In genomic region chr15:64842099-64842940, GRCh38 we compare ENCODE assay signal across 8 cellular contexts. TPM values are rescaled to one million over a fixed set of nuclear protein-coding genes. Genes with fewer than 3 reads are reported as not detected.
DNase-seq lines count a peak whose midpoint lies in the region; ATAC-seq and TF ChIP-seq lines count a peak whose summit lies in the region.

No MANE protein-coding gene starts in this region.

- H3K4me3 ChIP-seq in choroid plexus epithelial cell (ENCODE audit: low read depth, low read length) (peak overlapping the region; percentile 92), upper lobe of right lung (peak overlapping the region; percentile 87)

- no peaks in the 10 kb centered on the region for H3K36me3 ChIP-seq in upper lobe of right lung

- DNase-seq in DMS 273 (lab: John Stamatoyannopoulos, UW; ENCODE audit: unreplicated experiment) (peak; percentile 34), DMS 273 treated with DMSO at 0.1 percent for 48 hours (lab: John Stamatoyannopoulos, UW) (no peak), OCI-M1 (lab: John Stamatoyannopoulos, UW) (peak; percentile 65), choroid plexus epithelial cell (ENCODE audit: low read depth) (peak; percentile 39), memory B cell (ENCODE audit: low spot score in 2 of 2) (no peak), upper lobe of right lung (no peak), GF-D8 (lab: John Stamatoyannopoulos, UW) (no peak)

- no peaks in the 10 kb centered on the region for H3K9me3 Mint-ChIP-seq in memory B cell

- H3K4me3 Mint-ChIP-seq in memory B cell, result peak overlapping the region; percentile 100

- peaks cover 3% of the 10 kb centered on the region for H3K36me3 Mint-ChIP-seq in memory B cell

- intact Hi-C loops in upper lobe of right lung (cut with DNase I), result no loop called here

- no peaks in the 10 kb centered on the region for H3K9me3 ChIP-seq in upper lobe of right lung

- H3K27me3 Mint-ChIP-seq in memory B cell, result no peaks in the 10 kb centered on the region

- no peak for TF ChIP-seq CTCF in choroid plexus epithelial cell (conservative IDR thresholded peaks at IDR 0.05; ENCODE audit: low read depth, low read length)
- TF ChIP-seq CTCF in upper lobe of right lung (IDR thresholded peaks at IDR 0.05), result no peak

- H3K4me1 Mint-ChIP-seq in memory B cell, result peaks cover 59% of the 10 kb centered on the region

- peaks cover 29% of the 10 kb centered on the region for H3K4me1 ChIP-seq in upper lobe of right lung

- ATAC-seq in memory B cell (ENCODE audit: low read depth) (no peak), upper lobe of right lung (no peak), GM18517 (IDR thresholded peaks at IDR 0.05; ENCODE audit: unreplicated experiment) (no peak)

- peak overlapping the region; percentile 95 for H3K27ac ChIP-seq in upper lobe of right lung

- no peaks in the 10 kb centered on the region for H3K27me3 ChIP-seq in upper lobe of right lung

- H3K27ac Mint-ChIP-seq in memory B cell, result peak overlapping the region; percentile 96

RNA-seq across cellular contexts. Expression of gene PLEKHO2, which starts 0.6 kb away (rescaled TPM):
- total RNA-seq in upper lobe of right lung, result 62.8 TPM

RNA-seq across cellular contexts. Expression of gene PIF1, which starts 16.9 kb away (rescaled TPM):
- 0.67 TPM for total RNA-seq in upper lobe of right lung

Comparison
In these comparisons a context has a peak if more than half of its experiments do, and no peak if none do; other contexts are left out.
1. DNase-seq: peak in DMS 273 (single experiment), OCI-M1 (single experiment) and choroid plexus epithelial cell (single experiment); none in DMS 273 treated with DMSO at 0.1 percent for 48 hours (single experiment), memory B cell (0 of 2), upper lobe of right lung (single experiment) and GF-D8 (single experiment).